10 cellular contexts compared by ENCODE assay signal in the genomic region with DNA sequence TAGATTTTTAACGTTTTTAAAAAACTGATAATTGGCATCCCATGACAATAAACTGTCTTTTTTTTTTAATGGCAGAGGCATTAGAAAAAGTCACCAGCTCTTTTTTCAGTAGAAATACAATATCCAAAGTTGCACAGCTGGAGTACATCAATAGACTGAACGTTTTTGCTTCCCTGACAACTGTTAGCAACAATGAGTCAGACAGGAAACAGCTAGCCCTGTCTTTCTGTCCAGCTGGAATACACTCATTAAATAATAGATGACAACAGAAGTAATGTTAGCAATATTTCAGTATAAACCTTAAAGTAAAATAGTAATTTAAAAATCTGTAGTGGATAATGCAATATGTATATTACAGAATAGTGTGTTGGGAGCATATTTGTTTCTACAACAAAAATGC.
DNase-seq lines count a peak whose midpoint lies in the region; ATAC-seq and TF ChIP-seq lines count a peak whose summit lies in the region.
"Had no signal": no experiment of that assay in that cellular context is flagged by ENCODE, and none has a peak within 500 bp of the region (broad histone marks: within the 10 kb centered on the region; RNA-seq: fewer than 3 reads in every experiment).

No MANE protein-coding gene starts in this region.

- no peaks in the 10 kb centered on the region for H3K4me1 ChIP-seq in lung (ENCODE audit: control insufficient read depth in 2 of 2, insufficient read depth in 2 of 2, low read length in 2 of 2)
- H3K4me1 ChIP-seq: BLaER1 had no signal

- WGBS in lung, 2 donors, result 19 to 29% methylated on average over 2 of the region's 2 CpGs

- peak overlapping the region in 1 of 2 donors; percentile 70 for H3K27ac ChIP-seq in lung (ENCODE audit: low read depth in 1 of 2, low read length in 1 of 2)
- H3K27ac ChIP-seq: BLaER1 had no signal

- DNase-seq in Right ventricle myocardium inferior (ENCODE audit: missing footprints) (no peak), cardiac septum (ENCODE audit: low spot score) (no peak), dermis blood vessel endothelial cell (peak; percentile 59), lung (ENCODE audit: low spot score) (no peak), NOMO-1 treated with DMSO at 0.1 percent for 48 hours (lab: John Stamatoyannopoulos, UW; ENCODE audit: unreplicated experiment) (no peak), GM10266 (ENCODE audit: extremely low spot score) (no peak)
- no peak for DNase-seq in stimulated activated CD4-positive, alpha-beta T cell treated with anti-CD3 and anti-CD28 coated beads, Interleukin-4, amount 100 ng/mL, for 24 hours
- no peak for DNase-seq in stimulated activated CD4-positive, alpha-beta T cell treated with anti-CD3 and anti-CD28 coated beads, Interleukin-2, amount 100 ng/mL, for 24 hours
- DNase-seq: activated T-cell treated with anti-CD3 and anti-CD28 coated beads, Interleukin-2, amount 50 U/mL, for 4 hours had no signal

- peak; percentile 96 for ATAC-seq in Right ventricle myocardium inferior
- peak; percentile 81 for ATAC-seq in lung (ENCODE audit: insufficient read depth, low FRiP score)
- ATAC-seq: activated T-cell treated with anti-CD3 and anti-CD28 coated beads, Interleukin-2, amount 50 U/mL, for 4 hours had no signal

- H3K4me3 ChIP-seq in lung, result no peak overlapping the region
- H3K4me3 ChIP-seq: BLaER1 had no signal

- intact Hi-C loops in Right ventricle myocardium inferior (cut with DNase I), result no loop called here
- intact Hi-C loops in cardiac septum (cut with DNase I), result loop anchor here (10.0 kb wide), 1 partner anchor 171 kb away; a partner anchor contains a TSS

- H3K27me3 ChIP-seq in lung (ENCODE audit: control insufficient read depth, insufficient read depth), result no peaks in the 10 kb centered on the region
- H3K27me3 ChIP-seq: BLaER1 had no signal

- H3K9me3 ChIP-seq in lung (ENCODE audit: control insufficient read depth in 2 of 2, insufficient read depth in 1 of 2, low read length in 1 of 2), result no peaks in the 10 kb centered on the region
- H3K9me3 ChIP-seq: BLaER1 had no signal

- no peaks in the 10 kb centered on the region for H3K36me3 ChIP-seq in lung (ENCODE audit: control insufficient read depth in 2 of 2, insufficient read depth in 2 of 2, low read length in 2 of 2)
- H3K36me3 ChIP-seq: BLaER1 had no signal

- TF ChIP-seq CTCF in lung (IDR thresholded peaks at IDR 0.05; ENCODE audit: control extremely low read depth, extremely low read depth) (no peak), GM10266 (IDR thresholded peaks at IDR 0.05; ENCODE audit: control insufficient read depth, insufficient read depth, low read depth, missing control alignments) (no peak)
